ENCODE assay signal across 7 cellular contexts in genomic region chr10:72250666-72251065, GRCh38. TPM values are rescaled to one million over a fixed set of nuclear protein-coding genes. Genes with fewer than 3 reads are reported as not detected.
DNase-seq lines count a peak whose midpoint lies in the region; ATAC-seq and TF ChIP-seq lines count a peak whose summit lies in the region.

No MANE protein-coding gene starts in this region.

- in situ Hi-C loops in astrocyte of the cerebellum (cut with HindIII; ENCODE audit: low sequenced_read_pairs): no loop called here

- ATAC-seq in GM19023 (IDR thresholded peaks at IDR 0.05; ENCODE audit: unreplicated experiment) (no peak), GM19324 (IDR thresholded peaks at IDR 0.05; ENCODE audit: low FRiP score, unreplicated experiment) (no peak)

- no peaks in the 10 kb centered on the region for H3K27me3 ChIP-seq in layer of hippocampus (ENCODE audit: control insufficient read depth, insufficient read depth, low read length)

- no peak overlapping the region for H3K4me3 ChIP-seq in astrocyte of the cerebellum (ENCODE audit: low read depth, low read length)

- TF ChIP-seq CTCF in astrocyte of the cerebellum (IDR thresholded peaks at IDR 0.05; ENCODE audit: low read depth, low read length, missing control alignments): no peak

- DNase-seq in M059J (ENCODE audit: low read depth): peak; percentile 33
- peak; percentile 76 for DNase-seq in astrocyte of the cerebellum (ENCODE audit: low read depth)
- DNase-seq in NAMALWA (ENCODE audit: low spot score): no peak

- peak overlapping the region; percentile 60 for H3K27ac ChIP-seq in layer of hippocampus (ENCODE audit: low read depth, low read length)
- peak overlapping the region; percentile 38 for H3K27ac ChIP-seq in temporal lobe (ENCODE audit: low read depth, low read length)

RNA-seq across cellular contexts. Expression of gene DDIT4, which starts 23.1 kb away (rescaled TPM):
- total RNA-seq in M059J (2014; rRNA removed; shearing (Covaris generic)): 42.5 and 56.8 TPM in 2 replicates
- 20.4 TPM for total RNA-seq in temporal lobe

RNA-seq across cellular contexts. Expression of gene ASCC1, which starts 34.6 kb away (rescaled TPM):
- 32.7 and 37.1 TPM in 2 replicates for total RNA-seq in M059J (2014; rRNA removed; shearing (Covaris generic))
- total RNA-seq in temporal lobe: 35.9 TPM

RNA-seq across cellular contexts. Expression of gene ANAPC16, which starts 34.9 kb away (rescaled TPM):
- total RNA-seq in M059J (2014; rRNA removed; shearing (Covaris generic)): 69.8 and 82.3 TPM in 2 replicates
- total RNA-seq in temporal lobe: 17.0 TPM
